In the genomic region with DNA sequence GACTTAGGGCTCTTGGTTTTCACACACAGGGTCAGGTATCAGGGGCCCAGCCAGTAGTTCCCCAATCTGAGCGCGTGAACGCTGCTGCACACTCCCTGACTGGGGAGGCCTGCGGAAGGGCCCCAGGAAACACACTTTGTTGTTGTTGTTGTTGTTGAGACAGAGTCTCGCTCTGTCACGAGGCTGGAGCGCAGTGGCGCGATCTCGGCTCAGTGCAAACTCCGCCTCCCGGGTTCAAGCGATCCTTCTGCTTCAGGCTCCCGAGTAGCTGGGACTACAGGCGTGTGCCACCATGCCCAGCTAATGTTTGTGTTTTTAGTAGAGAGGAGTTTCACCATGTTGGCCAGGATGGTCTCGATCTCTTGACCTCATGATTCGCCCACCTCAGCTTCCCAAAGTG, we compare ENCODE assay signal across 26 cellular contexts.
"Had no signal": no experiment of that assay in that cellular context is flagged by ENCODE, and none has a peak within 500 bp of the region (broad histone marks: within the 10 kb centered on the region; RNA-seq: fewer than 3 reads in every experiment).

No MANE protein-coding gene starts in this region.

- H3K27me3 Mint-ChIP-seq: activated CD4-positive, alpha-beta T cell treated with anti-CD3 and anti-CD28 coated beads for 36 hours; activated naive CD8-positive, alpha-beta T cell had no signal

- H3K27ac Mint-ChIP-seq: activated CD4-positive, alpha-beta T cell treated with anti-CD3 and anti-CD28 coated beads for 36 hours; activated naive CD8-positive, alpha-beta T cell; activated T-cell treated with anti-CD3 and anti-CD28 coated beads, Interleukin-2, amount 50 U/mL, for 72 hours; effector memory CD8-positive, alpha-beta T cell; immature natural killer cell; naive thymus-derived CD4-positive, alpha-beta T cell; T-helper 2 cell treated with Interferon-gamma antibody and Interleukin-4, amounts not matched to agents 5 μg/mL and 100 μg/mL, for 36 hours had no signal

- H3K4me1 ChIP-seq: gastrocnemius medialis, right atrium auricular region, spleen had no signal

- DNase-seq: activated CD4-positive, alpha-beta T cell treated with anti-CD3 and anti-CD28 coated beads for 36 hours; activated CD4-positive, CD25-positive, alpha-beta regulatory T cell; activated naive CD4-positive, alpha-beta T cell; activated T-cell treated with anti-CD3 and anti-CD28 coated beads for 4 hours; activated T-cell treated with anti-CD3 and anti-CD28 coated beads, Interleukin-2, amount 50 U/mL, for 72 hours; anterior cingulate cortex; cerebellar nuclear complex; dorsolateral prefrontal cortex; effector memory CD8-positive, alpha-beta T cell; erythroblast; gastrocnemius medialis; head of caudate nucleus; hypothalamus; immature natural killer cell; naive thymus-derived CD4-positive, alpha-beta T cell; spleen; stimulated activated naive CD8-positive, alpha-beta T cell treated with anti-CD3 and anti-CD28 coated beads, Interleukin-15, Interleukin-2, amounts not matched to agents 100 U/mL and 50 U/mL, for 24 hours; T-helper 1 cell had no signal

- H3K4me3 ChIP-seq: cardiac muscle cell, coronary artery, dorsolateral prefrontal cortex, gastrocnemius medialis, lung, right atrium auricular region, spleen, thoracic aorta had no signal

- ATAC-seq: activated CD4-positive, alpha-beta T cell treated with anti-CD3 and anti-CD28 coated beads for 36 hours; activated T-cell treated with anti-CD3 and anti-CD28 coated beads, Interleukin-2, amount 50 U/mL, for 72 hours; effector memory CD8-positive, alpha-beta T cell; gastrocnemius medialis; naive thymus-derived CD4-positive, alpha-beta T cell; stimulated activated naive CD8-positive, alpha-beta T cell treated with anti-CD3 and anti-CD28 coated beads, Interleukin-15, Interleukin-2, amounts not matched to agents 100 U/mL and 50 U/mL, for 24 hours had no signal

- H3K27me3 ChIP-seq: cardiac muscle cell, gastrocnemius medialis, right atrium auricular region had no signal

- H3K4me1 Mint-ChIP-seq: activated CD4-positive, alpha-beta T cell treated with anti-CD3 and anti-CD28 coated beads for 36 hours; immature natural killer cell; naive thymus-derived CD4-positive, alpha-beta T cell had no signal

- H3K9me3 Mint-ChIP-seq: activated T-cell treated with anti-CD3 and anti-CD28 coated beads, Interleukin-2, amount 50 U/mL, for 72 hours; effector memory CD8-positive, alpha-beta T cell; immature natural killer cell; naive thymus-derived CD4-positive, alpha-beta T cell; T-helper 2 cell treated with Interferon-gamma antibody and Interleukin-4, amounts not matched to agents 5 μg/mL and 100 μg/mL, for 36 hours; type B pancreatic cell had no signal

- H3K9me3 ChIP-seq: gastrocnemius medialis, right atrium auricular region, spleen, thoracic aorta had no signal

- H3K27ac ChIP-seq: cardiac muscle cell, dorsolateral prefrontal cortex, gastrocnemius medialis, spleen, thoracic aorta had no signal

- H3K4me3 Mint-ChIP-seq: activated CD4-positive, alpha-beta T cell treated with anti-CD3 and anti-CD28 coated beads for 36 hours; activated naive CD8-positive, alpha-beta T cell; activated T-cell treated with anti-CD3 and anti-CD28 coated beads, Interleukin-2, amount 50 U/mL, for 72 hours; effector memory CD8-positive, alpha-beta T cell; immature natural killer cell; naive thymus-derived CD4-positive, alpha-beta T cell; T-helper 2 cell treated with Interferon-gamma antibody and Interleukin-4, amounts not matched to agents 5 μg/mL and 100 μg/mL, for 36 hours; type B pancreatic cell had no signal

- H3K36me3 Mint-ChIP-seq: activated naive CD8-positive, alpha-beta T cell; immature natural killer cell; naive thymus-derived CD4-positive, alpha-beta T cell; type B pancreatic cell had no signal

- H3K36me3 ChIP-seq: cardiac muscle cell, gastrocnemius medialis, right atrium auricular region, spleen, thoracic aorta had no signal
